13 cellular contexts compared by ENCODE assay signal in the genomic region with DNA sequence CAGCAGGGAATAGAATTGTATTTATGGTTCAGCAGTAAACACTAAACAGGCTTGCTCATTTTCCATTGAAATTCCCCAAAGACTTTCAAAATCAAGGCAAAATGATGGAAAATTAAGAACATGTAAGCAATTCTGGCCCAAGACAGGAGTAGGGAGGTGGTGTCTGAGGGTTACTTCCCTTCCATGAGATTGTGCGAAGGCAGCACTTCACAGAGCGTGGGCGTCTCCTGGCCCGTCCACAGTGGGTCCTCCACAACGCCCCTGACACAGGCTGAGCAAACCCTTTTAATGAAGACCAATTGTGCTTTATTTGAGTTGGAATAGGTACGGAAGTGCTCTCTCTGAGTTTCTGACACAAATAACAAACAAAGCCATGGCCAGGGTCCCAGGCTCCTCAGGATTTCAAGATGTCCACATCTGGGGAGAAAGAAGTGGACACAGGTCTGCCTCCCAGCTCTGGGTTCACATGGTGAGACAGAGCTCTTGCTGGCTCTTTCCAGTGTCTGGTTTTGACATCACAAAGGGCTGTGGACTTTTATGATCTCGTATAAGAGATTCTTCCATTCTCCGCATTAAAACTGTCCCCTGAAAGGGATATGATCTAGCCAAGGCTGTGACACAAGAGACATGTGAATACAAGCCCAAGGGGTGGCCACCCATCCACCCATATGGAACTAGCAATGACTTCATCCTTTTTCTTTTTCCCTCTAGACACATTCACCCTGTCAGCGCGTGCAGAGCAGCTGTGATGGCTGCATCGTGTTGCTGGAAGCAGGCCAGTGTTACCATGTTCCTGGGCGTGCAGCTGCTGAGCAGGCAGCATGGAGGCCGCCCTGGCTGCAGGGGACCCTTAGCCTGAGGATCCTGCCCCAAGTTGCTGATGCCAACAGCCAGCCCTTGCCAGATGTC.
DNase-seq lines count a peak whose midpoint lies in the region; ATAC-seq and TF ChIP-seq lines count a peak whose summit lies in the region.
"Had no signal": no experiment of that assay in that cellular context is flagged by ENCODE, and none has a peak within 500 bp of the region (broad histone marks: within the 10 kb centered on the region; RNA-seq: fewer than 3 reads in every experiment).

No MANE protein-coding gene starts in this region.

- intact Hi-C loops in testis (cut with DNase I; ENCODE audit: low total_unique reads) = no loop called here

- H3K27me3 ChIP-seq in brain microvascular endothelial cell (replicated peaks) = no peaks in the 10 kb centered on the region
- H3K27me3 ChIP-seq in testis = no peaks in the 10 kb centered on the region

- ATAC-seq in HG03159 (IDR thresholded peaks at IDR 0.05; ENCODE audit: unreplicated experiment) = no peak
- ATAC-seq: GM23338, PC-3 had no signal

- TF ChIP-seq POLR2A in testis (IDR thresholded peaks at IDR 0.05) = no peak

- WGBS in testis, 2 donors = 57% methylated on average over 13 of the region's 13 CpGs

- peak; percentile 74 for DNase-seq in DMS 273 (lab: John Stamatoyannopoulos, UW; ENCODE audit: unreplicated experiment)
- DNase-seq in DMS 273 treated with DMSO at 0.1 percent for 48 hours (lab: John Stamatoyannopoulos, UW) = no peak
- DNase-seq in brain microvascular endothelial cell = peak; percentile 80
- peak; percentile 27 to 53 for DNase-seq in hippocampal formation (lab: John Stamatoyannopoulos, UW)
- DNase-seq in testis = peak; percentile 57
- no peak for DNase-seq in GM13977 (ENCODE audit: low spot score)
- DNase-seq in GM10248 (ENCODE audit: extremely low spot score) = no peak
- DNase-seq: activated CD4-positive, alpha-beta memory T cell treated with anti-CD3 and anti-CD28 coated beads for 36 hours; PC-3 had no signal

- H3K27ac ChIP-seq in brain microvascular endothelial cell = peak overlapping the region; percentile 76
- peak overlapping the region; percentile 7 to 41 for H3K27ac ChIP-seq in testis
- H3K27ac ChIP-seq: 22Rv1 had no signal

- H3K9me3 ChIP-seq in testis = no peaks in the 10 kb centered on the region

- POLR2A ChIA-PET in GM10248 (lab: Yijun Ruan, JAX) = no interaction called here

- H3K36me3 ChIP-seq in brain microvascular endothelial cell (replicated peaks) = no peaks in the 10 kb centered on the region
- H3K36me3 ChIP-seq in testis (ENCODE audit: low read depth, missing control alignments) = no peaks in the 10 kb centered on the region

- TF ChIP-seq CTCF in brain microvascular endothelial cell (IDR thresholded peaks at IDR 0.05; ENCODE audit: low read depth, low read length, missing control alignments) = no peak
- TF ChIP-seq CTCF in testis (IDR thresholded peaks at IDR 0.05) = no peak
- no peak for TF ChIP-seq CTCF in GM13977 (IDR thresholded peaks at IDR 0.05; ENCODE audit: extremely low read depth, insufficient read depth, missing control alignments)
- no peak for TF ChIP-seq CTCF in GM10248 (IDR thresholded peaks at IDR 0.05; ENCODE audit: control extremely low read depth, extremely low read depth, low read depth, missing control alignments)

- in situ Hi-C loops in brain microvascular endothelial cell (cut with HindIII; ENCODE audit: low pct_ligation_motif_present, low sequenced_read_pairs) (no loop called here), GM13977 (cut with MboI; ENCODE audit: low pct_unique_long_range_greater_than_20kb, low sequenced_read_pairs, unreplicated experiment) (no loop called here)

- CTCF ChIA-PET in GM10248 (lab: Yijun Ruan, JAX) = no interaction called here

- H3K4me3 ChIP-seq in brain microvascular endothelial cell (ENCODE audit: low read depth, low read length) (no peak overlapping the region), testis (no peak overlapping the region)
- H3K4me3 ChIP-seq: GM23338, lung had no signal

- H3K4me1 ChIP-seq in testis = peaks cover 6% of the 10 kb centered on the region

Comparison
In these comparisons a context has a peak if more than half of its experiments do, and no peak if none do; other contexts are left out.
1. DNase-seq: peak in DMS 273 (single experiment), brain microvascular endothelial cell (single experiment), hippocampal formation (2 of 2) and testis (single experiment); none in DMS 273 treated with DMSO at 0.1 percent for 48 hours (single experiment), GM13977 (single experiment) and GM10248 (single experiment).